ENCODE assay signal across 8 cellular contexts in the genomic region with DNA sequence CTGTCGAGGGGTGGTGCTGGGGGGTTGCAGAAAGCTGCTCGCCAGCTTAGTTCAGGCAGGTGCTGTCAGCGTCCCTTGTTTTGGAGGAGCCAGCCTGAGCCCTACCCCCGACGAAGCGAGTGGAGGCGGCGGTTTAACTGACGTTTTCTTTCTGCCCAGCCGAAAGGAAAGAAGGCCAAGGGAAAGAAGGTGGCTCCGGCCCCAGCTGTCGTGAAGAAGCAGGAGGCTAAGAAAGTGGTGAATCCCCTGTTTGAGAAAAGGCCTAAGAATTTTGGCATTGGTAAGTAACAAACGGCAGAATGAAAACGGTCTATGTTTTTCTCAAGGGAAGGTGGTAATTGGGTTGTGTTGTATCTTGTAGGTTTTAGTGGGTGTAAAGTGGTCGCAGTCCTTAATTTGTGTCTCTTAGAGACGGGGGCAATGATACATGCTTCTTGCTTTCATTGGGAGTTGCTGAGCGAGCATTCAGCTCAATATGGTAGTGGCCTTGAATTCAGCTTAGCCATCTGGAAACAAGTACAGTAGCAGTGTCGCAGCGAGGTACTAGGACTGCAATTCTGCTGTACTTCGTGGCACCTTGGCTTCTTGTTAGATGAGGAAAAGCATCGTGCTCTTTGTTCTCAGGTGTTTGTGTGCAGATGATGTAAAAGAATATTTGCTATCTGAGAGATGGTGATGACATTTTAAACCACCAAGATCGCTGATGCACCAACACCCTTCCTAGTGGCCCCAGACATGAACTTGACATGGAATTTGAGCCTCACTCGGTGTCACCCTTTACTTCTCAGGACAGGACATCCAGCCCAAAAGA. TPM values are rescaled to one million over a fixed set of nuclear protein-coding genes. Genes with fewer than 3 reads are reported as not detected.
DNase-seq lines count a peak whose midpoint lies in the region; ATAC-seq and TF ChIP-seq lines count a peak whose summit lies in the region.

No MANE protein-coding gene starts in this region.

- intact Hi-C loops in activated CD4-positive, alpha-beta T cell treated with anti-CD3 and anti-CD28 coated beads, Interleukin-2, amount 10 ng/mL, durations not matched to agents 24 days and 14 days (cut with micrococcal nuclease): loop anchor here (1.0 kb wide), 4 partner anchors 7 to 27 kb away; a partner anchor contains a TSS

- H3K4me1 Mint-ChIP-seq in activated CD4-positive, alpha-beta T cell treated with anti-CD3 and anti-CD28 coated beads, Interleukin-2, amount 10 ng/mL, durations not matched to agents 24 days and 14 days: peaks cover 42% of the 10 kb centered on the region

- ATAC-seq in thoracic aorta (ENCODE audit: insufficient number of reproducible peaks, low FRiP score, low read depth): no peak
- no peak for ATAC-seq in GM21526 (IDR thresholded peaks at IDR 0.05; ENCODE audit: low FRiP score, unreplicated experiment)

- no peak for DNase-seq in activated CD4-positive, alpha-beta T cell treated with anti-CD3 and anti-CD28 coated beads, Interleukin-2, amount 10 ng/mL, durations not matched to agents 24 days and 14 days
- DNase-seq in activated CD4-positive, alpha-beta T cell treated with anti-CD3 and anti-CD28 coated beads, Interleukin-2, amount 50 U/mL, for 48 hours: no peak
- DNase-seq in left kidney (ENCODE audit: low read depth, low spot score) (peak; percentile 28), thoracic aorta (ENCODE audit: low spot score) (no peak), T-helper 9 cell (no peak), NCI-H146 (lab: John Stamatoyannopoulos, UW) (no peak)

- H3K27ac Mint-ChIP-seq in activated CD4-positive, alpha-beta T cell treated with anti-CD3 and anti-CD28 coated beads, Interleukin-2, amount 10 ng/mL, durations not matched to agents 24 days and 14 days: peak overlapping the region; percentile 95

- H3K4me1 ChIP-seq in thoracic aorta (ENCODE audit: control insufficient read depth in 1 of 2, low read depth in 2 of 2): peaks cover 15 to 32% of the 10 kb centered on the region in 2 donors

- H3K4me3 Mint-ChIP-seq in activated CD4-positive, alpha-beta T cell treated with anti-CD3 and anti-CD28 coated beads, Interleukin-2, amount 10 ng/mL, durations not matched to agents 24 days and 14 days: peak overlapping the region; percentile 100

- H3K27me3 ChIP-seq in thoracic aorta (replicated peaks; ENCODE audit: insufficient read depth): no peaks in the 10 kb centered on the region

- H3K27me3 Mint-ChIP-seq in activated CD4-positive, alpha-beta T cell treated with anti-CD3 and anti-CD28 coated beads, Interleukin-2, amount 10 ng/mL, durations not matched to agents 24 days and 14 days: peaks cover 2% of the 10 kb centered on the region

- H3K36me3 Mint-ChIP-seq in activated CD4-positive, alpha-beta T cell treated with anti-CD3 and anti-CD28 coated beads, Interleukin-2, amount 10 ng/mL, durations not matched to agents 24 days and 14 days (ENCODE audit: low read depth): peaks cover 78% of the 10 kb centered on the region

- peaks cover 52% of the 10 kb centered on the region for H3K36me3 ChIP-seq in thoracic aorta

- H3K9me3 Mint-ChIP-seq in activated CD4-positive, alpha-beta T cell treated with anti-CD3 and anti-CD28 coated beads, Interleukin-2, amount 10 ng/mL, durations not matched to agents 24 days and 14 days: no peaks in the 10 kb centered on the region

- H3K9me3 ChIP-seq in thoracic aorta: no peaks in the 10 kb centered on the region

- peak overlapping the region; percentile 87 for H3K4me3 ChIP-seq in thoracic aorta

- no peak for TF ChIP-seq CTCF in thoracic aorta (IDR thresholded peaks at IDR 0.05)

- H3K27ac ChIP-seq in angular gyrus (ENCODE audit: low read depth, low read length): peak overlapping the region; percentile 79
- H3K27ac ChIP-seq in thoracic aorta: peak overlapping the region; percentile 88 to 96

RNA-seq across cellular contexts. Expression of a gene that starts 0.9 kb away (rescaled TPM):
- 2,650 and 2,658 TPM in 2 replicates for total RNA-seq in activated CD4-positive, alpha-beta T cell treated with anti-CD3 and anti-CD28 coated beads, Interleukin-2, amount 10 ng/mL, durations not matched to agents 24 days and 14 days
- total RNA-seq in thoracic aorta: 100 to 1,000 TPM; 889 to 895 TPM

RNA-seq across cellular contexts. Expression of a gene that starts 1.0 kb away (rescaled TPM):
- total RNA-seq in activated CD4-positive, alpha-beta T cell treated with anti-CD3 and anti-CD28 coated beads, Interleukin-2, amount 10 ng/mL, durations not matched to agents 24 days and 14 days: 39.5 and 45.0 TPM in 2 replicates
- total RNA-seq in thoracic aorta: 10 to 100 TPM; 50.0 to 51.2 TPM

RNA-seq across cellular contexts. Expression of a gene that starts 7.3 kb away (rescaled TPM):
- 29.8 and 33.2 TPM in 2 replicates for total RNA-seq in activated CD4-positive, alpha-beta T cell treated with anti-CD3 and anti-CD28 coated beads, Interleukin-2, amount 10 ng/mL, durations not matched to agents 24 days and 14 days
- 10 to 100 TPM; 47.6 to 66.6 TPM for total RNA-seq in thoracic aorta

RNA-seq across cellular contexts. Expression of a gene that starts 7.4 kb away (rescaled TPM):
- total RNA-seq in activated CD4-positive, alpha-beta T cell treated with anti-CD3 and anti-CD28 coated beads, Interleukin-2, amount 10 ng/mL, durations not matched to agents 24 days and 14 days: 28.5 and 29.3 TPM in 2 replicates
- total RNA-seq in thoracic aorta: 10 to 100 TPM in 1 of 2 donors, 1 to 10 TPM in 1; 7.0 to 13.3 TPM

RNA-seq across cellular contexts. Expression of a gene that starts 13.0 kb away (rescaled TPM):
- 27.4 and 28.8 TPM in 2 replicates for total RNA-seq in activated CD4-positive, alpha-beta T cell treated with anti-CD3 and anti-CD28 coated beads, Interleukin-2, amount 10 ng/mL, durations not matched to agents 24 days and 14 days
- 10 to 100 TPM; 11.6 to 46.1 TPM for total RNA-seq in thoracic aorta
